8 cellular contexts compared by ENCODE assay signal in the genomic region with DNA sequence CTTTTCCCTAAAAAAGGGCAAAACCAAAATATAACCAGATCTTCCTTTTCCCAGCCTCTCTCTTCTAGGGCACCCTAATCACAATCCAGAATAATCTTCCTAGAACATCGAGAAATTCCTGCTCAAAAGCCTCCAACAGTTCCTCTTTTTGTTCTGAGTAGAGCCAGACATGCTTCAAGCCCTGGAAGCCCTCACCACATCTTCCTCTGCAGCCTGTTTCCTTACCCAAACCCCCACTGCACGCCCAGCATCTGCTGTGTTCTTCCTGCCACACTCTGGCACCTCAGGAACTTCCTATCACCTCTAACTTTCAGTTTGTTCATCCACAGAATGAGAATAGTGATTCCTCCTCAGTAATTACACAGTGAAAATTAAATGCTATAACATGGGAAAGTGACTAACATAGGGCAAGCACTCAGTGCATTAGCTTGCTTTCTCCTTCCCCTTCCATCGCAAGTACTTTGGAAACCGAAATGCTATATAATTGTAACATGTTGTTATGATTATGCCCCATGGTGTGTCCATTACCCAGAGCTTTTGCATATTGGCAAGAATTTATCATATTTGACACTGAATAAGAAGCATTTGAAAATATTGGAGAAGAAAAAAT. TPM values are rescaled to one million over a fixed set of nuclear protein-coding genes. Genes with fewer than 3 reads are reported as not detected.
DNase-seq lines count a peak whose midpoint lies in the region; ATAC-seq and TF ChIP-seq lines count a peak whose summit lies in the region.

No MANE protein-coding gene starts in this region.

- POLR2A ChIA-PET in CD8-positive, alpha-beta memory T cell (lab: Charles Lee) = no interaction called here
- POLR2A ChIA-PET in HEK293 (lab: Yijun Ruan, JAX) = no interaction called here
- POLR2A ChIA-PET in T-cell (lab: Charles Lee) = no interaction called here

- peaks cover 0 to 55% (median 14%) of the 10 kb centered on the region in 3 donors for H3K36me3 Mint-ChIP-seq in CD8-positive, alpha-beta memory T cell
- peaks cover 34% of the 10 kb centered on the region for H3K36me3 Mint-ChIP-seq in T-cell

- H3K4me3 Mint-ChIP-seq in CD8-positive, alpha-beta memory T cell = peak overlapping the region; percentile 12 to 81 (median 78)
- peak overlapping the region; percentile 66 to 73 (median 70) for H3K4me3 Mint-ChIP-seq in T-cell

- no peaks in the 10 kb centered on the region for H3K9me3 Mint-ChIP-seq in CD8-positive, alpha-beta memory T cell
- no peaks in the 10 kb centered on the region for H3K9me3 Mint-ChIP-seq in T-cell

- H3K9me3 ChIP-seq in CD8-positive, alpha-beta memory T cell (ENCODE audit: low read length) = no peaks in the 10 kb centered on the region
- no peaks in the 10 kb centered on the region for H3K9me3 ChIP-seq in HEK293 (ENCODE audit: control insufficient read depth, insufficient read depth, low read depth, low read length)
- no peaks in the 10 kb centered on the region for H3K9me3 ChIP-seq in duodenal mucosa (ENCODE audit: control insufficient read depth in 1 of 2, low read length in 2 of 2)

- H3K27me3 Mint-ChIP-seq in CD8-positive, alpha-beta memory T cell = no peaks in the 10 kb centered on the region
- H3K27me3 Mint-ChIP-seq in T-cell = no peaks in the 10 kb centered on the region

- no peak overlapping the region for H3K9ac ChIP-seq in duodenal mucosa (ENCODE audit: low read depth in 1 of 2, low read length in 2 of 2)

- peak in 3 of 5 donors; percentile 17 to 23 (median 19) for DNase-seq in CD8-positive, alpha-beta memory T cell
- DNase-seq in T-cell (peak in 27 of 34 experiments; percentile 7 to 41 (median 19)), SIG-M5 treated with dmso at 0.1 percent for 504 hours (lab: John Stamatoyannopoulos, UW; ENCODE audit: unreplicated experiment) (no peak), iPS-NIHi11 (ENCODE audit: low spot score) (no peak), DMS153 (lab: John Stamatoyannopoulos, UW) (no peak), cardiac septum (ENCODE audit: low spot score) (no peak)

- peaks cover 22% of the 10 kb centered on the region for H3K4me1 ChIP-seq in CD8-positive, alpha-beta memory T cell (ENCODE audit: insufficient read depth, low read length)
- H3K4me1 ChIP-seq in HEK293 (ENCODE audit: control insufficient read depth, insufficient read depth, low read length) (no peaks in the 10 kb centered on the region), duodenal mucosa (ENCODE audit: control insufficient read depth in 1 of 2, insufficient read depth in 2 of 2, low read length in 2 of 2) (peaks cover 14 to 25% of the 10 kb centered on the region in 2 donors)

- peak overlapping the region; percentile 32 for H3K4me3 ChIP-seq in CD8-positive, alpha-beta memory T cell (ENCODE audit: low read length)
- no peak overlapping the region for H3K4me3 ChIP-seq in HEK293 (ENCODE audit: low read depth, low read length)
- no peak overlapping the region for H3K4me3 ChIP-seq in duodenal mucosa (ENCODE audit: low read depth in 1 of 2, low read length in 2 of 2)

- CTCF ChIA-PET in CD8-positive, alpha-beta memory T cell (lab: Charles Lee) = interaction anchor here (2.0 kb wide), 1 partner anchor 106 kb away, joined by 12 read pairs; no protein-coding TSS in a partner anchor
- CTCF ChIA-PET in HEK293 (lab: Yijun Ruan, JAX) = interaction anchor here (0.7 to 1.7 kb wide), 4 partner anchors 27 to 261 kb away, joined by 3 to 7 read pairs (median 5); partner anchors contain the start of gene C6orf89
- CTCF ChIA-PET in T-cell (lab: Charles Lee) = interaction anchor here in 1 of 2 donors (0.6 to 1.7 kb wide), 3 partner anchors 27 to 281 kb away, joined by 3 to 4 read pairs (median 3); partner anchors contain the start of genes C6orf89 and PPIL1

- H3K4me1 Mint-ChIP-seq in CD8-positive, alpha-beta memory T cell = peaks cover 25 to 49% (median 41%) of the 10 kb centered on the region in 3 donors
- peaks cover 30 to 61% (median 34%) of the 10 kb centered on the region in 3 donors for H3K4me1 Mint-ChIP-seq in T-cell

- intact Hi-C loops in cardiac septum (cut with DNase I) = no loop called here

- H3K27ac ChIP-seq in CD8-positive, alpha-beta memory T cell (ENCODE audit: low read depth, low read length) = no peak overlapping the region
- no peak overlapping the region for H3K27ac ChIP-seq in HEK293 (ENCODE audit: extremely low read depth, low read depth, low read length)
- H3K27ac ChIP-seq in duodenal mucosa (ENCODE audit: low read depth, low read length) = peak overlapping the region; percentile 1

- peaks cover 14% of the 10 kb centered on the region for H3K36me3 ChIP-seq in CD8-positive, alpha-beta memory T cell (ENCODE audit: insufficient read depth, low read length)
- H3K36me3 ChIP-seq in HEK293 (ENCODE audit: control insufficient read depth in 2 of 2, insufficient read depth in 1 of 2, low read length in 2 of 2) = peaks cover 0 to 61% of the 10 kb centered on the region in 2 experiments
- peaks cover 5 to 43% of the 10 kb centered on the region in 2 donors for H3K36me3 ChIP-seq in duodenal mucosa (ENCODE audit: control insufficient read depth in 1 of 2, insufficient read depth in 2 of 2, low read length in 2 of 2)

- H3K27me3 ChIP-seq in CD8-positive, alpha-beta memory T cell (ENCODE audit: insufficient read depth, low read length, poor library complexity, severe bottlenecking) = no peaks in the 10 kb centered on the region
- no peaks in the 10 kb centered on the region for H3K27me3 ChIP-seq in duodenal mucosa (ENCODE audit: control insufficient read depth in 1 of 2, insufficient read depth in 2 of 2, low read length in 2 of 2)

- peak overlapping the region; percentile 79 to 98 (median 90) for H3K27ac Mint-ChIP-seq in CD8-positive, alpha-beta memory T cell
- peak overlapping the region; percentile 92 to 97 for H3K27ac Mint-ChIP-seq in T-cell

- TF ChIP-seq CTCF in HEK293 (tag by site-specific recombination; IDR thresholded peaks at IDR 0.05) = no peak

- peak; percentile 50 to 57 (median 56) for ATAC-seq in T-cell (replicated peaks in 1 of 4)

TF ChIP-seq in HEK293, 187 proteins besides CTCF, POLR2A, EP300 and RAD21:
- TF ChIP-seq PRDM1 (tag by site-specific recombination; IDR thresholded peaks at IDR 0.05) = peak; percentile 69
- no peak for TF ChIP-seq ZNF624 (tag by site-specific recombination; IDR thresholded peaks at IDR 0.05)
TF ChIP-seq in HEK293: peak in this region for 1.

RNA-seq across cellular contexts. Expression of gene C6orf89, which starts 26.3 kb away (rescaled TPM):
- total RNA-seq in CD8-positive, alpha-beta memory T cell = 10 to 100 TPM; 37.4 to 40.0 TPM
- polyA plus RNA-seq in CD8-positive, alpha-beta memory T cell = 51.6 TPM
- total RNA-seq in T-cell (10 to 100 TPM; 32.6 to 57.9 (median 46.1) TPM), cardiac septum (49.2 TPM)

RNA-seq across cellular contexts. Expression of gene PPIL1, which starts 37.4 kb away (rescaled TPM):
- total RNA-seq in CD8-positive, alpha-beta memory T cell = 10 to 100 TPM; 66.6 to 68.8 TPM
- 23.3 TPM for polyA plus RNA-seq in CD8-positive, alpha-beta memory T cell
- 10 to 100 TPM in 3 of 5 donors, 1 to 10 TPM in 2; 5.0 to 14.4 (median 10.6) TPM for total RNA-seq in T-cell
- total RNA-seq in cardiac septum = 24.9 TPM

RNA-seq across cellular contexts. Expression of gene PI16, which starts 42.5 kb away (rescaled TPM):
- under 1 TPM; 0.20 to 0.37 TPM for total RNA-seq in CD8-positive, alpha-beta memory T cell
- polyA plus RNA-seq in CD8-positive, alpha-beta memory T cell = 13.6 TPM
- total RNA-seq in T-cell (10 to 100 TPM in 1 of 5 donors, 1 to 10 TPM in 4; 3.5 to 27.6 (median 7.8) TPM), cardiac septum (11.9 TPM)

Comparison
In these comparisons a context has a peak if more than half of its experiments do, and no peak if none do; other contexts are left out.
1. DNase-seq: peak in CD8-positive, alpha-beta memory T cell (3 of 5) and T-cell (27 of 34); none in SIG-M5 treated with dmso at 0.1 percent for 504 hours (single experiment), iPS-NIHi11 (single experiment), DMS153 (single experiment) and cardiac septum (single experiment).